ENCODE assay signal across 21 cellular contexts in genomic region chr6:36249536-36249935, GRCh38. TPM values are rescaled to one million over a fixed set of nuclear protein-coding genes. Genes with fewer than 3 reads are reported as not detected.
"Had no signal": no experiment of that assay in that cellular context is flagged by ENCODE, and none has a peak within 500 bp of the region (broad histone marks: within the 10 kb centered on the region; RNA-seq: fewer than 3 reads in every experiment).

No MANE protein-coding gene starts in this region.

- H3K27ac ChIP-seq: cardiac muscle cell, lower lobe of right lung, prostate gland, right atrium auricular region, VCaP had no signal

- H3K9me3 ChIP-seq: adrenal gland, lower lobe of right lung, prostate gland, right atrium auricular region, tibial nerve had no signal

- H3K4me1 ChIP-seq: prostate gland, right atrium auricular region had no signal

- H3K4me3 ChIP-seq: adrenal gland, cardiac muscle cell, lower lobe of right lung, prostate gland, right atrium auricular region, tibial nerve had no signal

- H3K36me3 ChIP-seq: adrenal gland, cardiac muscle cell, lower lobe of right lung, prostate gland, right atrium auricular region, tibial nerve had no signal

- H3K27me3 ChIP-seq: adrenal gland, cardiac muscle cell, right atrium auricular region, tibial nerve had no signal

- DNase-seq: activated CD4-positive, CD25-positive, alpha-beta regulatory T cell treated with anti-CD3 and anti-CD28 coated beads, Interleukin-2, amount 50 U/mL, for 72 hours; activated CD8-positive, alpha-beta memory T cell treated with anti-CD3 and anti-CD28 coated beads for 24 hours; activated CD8-positive, alpha-beta memory T cell treated with anti-CD3 and anti-CD28 coated beads, Interleukin-2, amount 50 U/mL, for 48 hours; activated effector memory CD4-positive, alpha-beta T cell treated with Interleukin-2 at 50 U/mL for 16 hours; activated T-cell treated with anti-CD3 and anti-CD28 coated beads, Interleukin-2, amount 50 U/mL, for 48 hours; adrenal gland; erythroblast; islet precursor cell; lower lobe of right lung; natural killer cell; nucleus accumbens; small intestine; stimulated activated CD4-positive, alpha-beta T cell treated with anti-CD3 and anti-CD28 coated beads, Interleukin-15, amount 100 ng/mL, for 24 hours; stimulated activated CD4-positive, alpha-beta T cell treated with anti-CD3 and anti-CD28 coated beads, Interleukin-2, amount 100 ng/mL, for 48 hours had no signal

- ATAC-seq: lower lobe of right lung, natural killer cell had no signal

RNA-seq across cellular contexts. Expression of gene PNPLA1, which starts 20.3 kb away (rescaled TPM):
- total RNA-seq: cardiac muscle cell, chondrocyte, dermis microvascular lymphatic vessel endothelial cell had no signal
- polyA plus RNA-seq: cardiac muscle cell had no signal
